10 cellular contexts compared by ENCODE assay signal in the genomic region with DNA sequence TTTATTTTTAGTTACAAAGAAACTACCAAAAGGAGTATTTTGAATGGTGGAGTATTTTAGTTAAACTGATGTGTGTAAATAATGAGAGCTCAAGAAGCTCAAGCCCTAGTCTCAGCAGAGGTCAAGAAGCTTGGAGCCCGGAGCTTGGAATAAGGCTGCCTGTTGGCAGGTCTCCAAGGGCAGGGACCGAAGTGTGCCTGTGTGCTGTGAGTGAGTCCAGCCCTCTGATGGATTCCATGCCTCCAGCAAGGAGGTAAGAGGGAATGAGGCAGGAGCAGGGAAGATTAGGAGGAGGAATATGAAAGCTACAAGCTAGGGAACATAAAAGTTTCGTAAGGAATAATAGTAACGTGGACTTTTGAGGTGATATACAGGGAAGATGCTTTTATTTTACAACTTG. TPM values are rescaled to one million over a fixed set of nuclear protein-coding genes. Genes with fewer than 3 reads are reported as not detected.
DNase-seq lines count a peak whose midpoint lies in the region; TF ChIP-seq lines count a peak whose summit lies in the region.
"Had no signal": no experiment of that assay in that cellular context is flagged by ENCODE, and none has a peak within 500 bp of the region (broad histone marks: within the 10 kb centered on the region; RNA-seq: fewer than 3 reads in every experiment).

No MANE protein-coding gene starts in this region.

- H3K36me3 Mint-ChIP-seq in neural progenitor cell: no peaks in the 10 kb centered on the region

- no peak overlapping the region for H3K4me2 ChIP-seq in neural progenitor cell

- H3K79me2 ChIP-seq in neural progenitor cell (ENCODE audit: low read depth): peaks cover 94% of the 10 kb centered on the region

- H3K9ac ChIP-seq in liver (ENCODE audit: low read depth in 1 of 2, low read length in 2 of 2) (no peak overlapping the region), neural progenitor cell (no peak overlapping the region)

- TF ChIP-seq RAD21 in liver (IDR thresholded peaks at IDR 0.05): no peak

- intact Hi-C loops in tibial artery (cut with DNase I; ENCODE audit: low total_unique reads): no loop called here

- WGBS in liver: 46% methylated on average over 4 of the region's 4 CpGs

- H3K36me3 ChIP-seq in liver (ENCODE audit: control insufficient read depth in 4 of 4, insufficient read depth in 3 of 4, low read depth in 1 of 4, low read length in 3 of 4) (peaks cover 0 to 14% (median 6%) of the 10 kb centered on the region in 4 donors), tibial artery (peaks cover 11 to 19% (median 16%) of the 10 kb centered on the region in 3 donors), neural progenitor cell (no peaks in the 10 kb centered on the region)

- H3K27ac ChIP-seq in liver (ENCODE audit: low read depth in 1 of 2, low read length in 2 of 2) (peak overlapping the region in 1 of 2 donors; percentile 38), tibial artery (peak overlapping the region; percentile 31 to 32), neural progenitor cell (no peak overlapping the region)

- peaks cover 3% of the 10 kb centered on the region for H3K9me3 Mint-ChIP-seq in neural progenitor cell
- H3K9me3 Mint-ChIP-seq: activated T-helper 1 cell treated with anti-CD3 and anti-CD28 coated beads, Interleukin-12 subunit alpha, Interleukin-12 subunit beta, Interleukin-2, Interleukin-4 antibody, amounts not matched to agents 30 ng/mL and 10 ng/mL and 1 ng/mL, durations not matched to agents 14 hours and 24 hours and 36 hours had no signal

- H3F3A ChIP-seq in neural progenitor cell (ENCODE audit: low read depth): peaks cover 3% of the 10 kb centered on the region

- peaks cover 8% of the 10 kb centered on the region for H3K4me1 Mint-ChIP-seq in neural progenitor cell

- H3K27me3 Mint-ChIP-seq in neural progenitor cell (ENCODE audit: insufficient read depth, low read depth): peaks cover 2% of the 10 kb centered on the region

- H3K9me3 ChIP-seq in liver (ENCODE audit: control insufficient read depth in 4 of 4, low read length in 3 of 4) (no peaks in the 10 kb centered on the region), tibial artery (no peaks in the 10 kb centered on the region), neural progenitor cell (ENCODE audit: low read depth) (no peaks in the 10 kb centered on the region)

- TF ChIP-seq CTCF in choroid plexus epithelial cell (conservative IDR thresholded peaks at IDR 0.05; ENCODE audit: low read depth, low read length) (no peak), liver (IDR thresholded peaks at IDR 0.05; ENCODE audit: low read depth, low read length, missing input control) (no peak), tibial artery (IDR thresholded peaks at IDR 0.05) (no peak), neural progenitor cell (IDR thresholded peaks at IDR 0.05) (no peak)

- no peak overlapping the region for H3K27ac Mint-ChIP-seq in neural progenitor cell
- H3K27ac Mint-ChIP-seq: activated T-helper 1 cell treated with anti-CD3 and anti-CD28 coated beads, Interleukin-12 subunit alpha, Interleukin-12 subunit beta, Interleukin-2, Interleukin-4 antibody, amounts not matched to agents 30 ng/mL and 10 ng/mL and 1 ng/mL, durations not matched to agents 14 hours and 24 hours and 36 hours had no signal

- DNase-seq in DMS 273 (lab: John Stamatoyannopoulos, UW; ENCODE audit: unreplicated experiment): peak; percentile 8
- no peak for DNase-seq in DMS 273 treated with DMSO at 0.1 percent for 48 hours (lab: John Stamatoyannopoulos, UW)
- DNase-seq in choroid plexus epithelial cell (ENCODE audit: low read depth): peak; percentile 23
- DNase-seq in tibial artery: peak; percentile 33 to 68
- no peak for DNase-seq in neural progenitor cell (ENCODE audit: low spot score)
- DNase-seq in RPMI8226: no peak
- no peak for DNase-seq in GDM1 (lab: John Stamatoyannopoulos, UW)
- DNase-seq: Karpas-422 had no signal

- no peak overlapping the region for H3K4me3 ChIP-seq in choroid plexus epithelial cell (ENCODE audit: low read depth, low read length)
- H3K4me3 ChIP-seq in liver (ENCODE audit: low read depth in 1 of 3, low read length in 3 of 3): no peak overlapping the region
- H3K4me3 ChIP-seq in tibial artery: no peak overlapping the region
- H3K4me3 ChIP-seq in neural progenitor cell: no peak overlapping the region

- peaks cover 8 to 39% (median 35%) of the 10 kb centered on the region in 4 donors for H3K4me1 ChIP-seq in liver (ENCODE audit: control insufficient read depth in 4 of 4, insufficient read depth in 4 of 4, low read length in 3 of 4)
- H3K4me1 ChIP-seq in tibial artery: peaks cover 0 to 65% (median 34%) of the 10 kb centered on the region in 4 donors
- peaks cover 12% of the 10 kb centered on the region for H3K4me1 ChIP-seq in neural progenitor cell

- no peak overlapping the region for H2AFZ ChIP-seq in neural progenitor cell (replicated peaks)

- H3K4me3 Mint-ChIP-seq in neural progenitor cell: no peak overlapping the region
- H3K4me3 Mint-ChIP-seq: activated T-helper 1 cell treated with anti-CD3 and anti-CD28 coated beads, Interleukin-12 subunit alpha, Interleukin-12 subunit beta, Interleukin-2, Interleukin-4 antibody, amounts not matched to agents 30 ng/mL and 10 ng/mL and 1 ng/mL, durations not matched to agents 14 hours and 24 hours and 36 hours had no signal

- H3K27me3 ChIP-seq in liver (ENCODE audit: control insufficient read depth in 4 of 4, insufficient read depth in 4 of 4, low read length in 3 of 4) (no peaks in the 10 kb centered on the region), tibial artery (no peaks in the 10 kb centered on the region), neural progenitor cell (no peaks in the 10 kb centered on the region)

- H4K20me1 ChIP-seq in neural progenitor cell (ENCODE audit: low read depth): peaks cover 38% of the 10 kb centered on the region

TF ChIP-seq in liver, 16 proteins besides CTCF, POLR2A, EP300 and RAD21:
- TF ChIP-seq HNF4A (conservative IDR thresholded peaks at IDR 0.05): no peak
- TF ChIP-seq SP1 (IDR thresholded peaks at IDR 0.05): peak; percentile 6
- TF ChIP-seq FOXA1 (IDR thresholded peaks at IDR 0.05): no peak
- no peak for TF ChIP-seq GABPA (IDR thresholded peaks at IDR 0.05 in 1 of 2, conservative IDR thresholded peaks at IDR 0.05 in 1 of 2)
- TF ChIP-seq NR2F2 (IDR thresholded peaks at IDR 0.05): peak; percentile 75
TF ChIP-seq in liver: peak in this region for 2.

RNA-seq across cellular contexts. Expression of gene SEC23IP, which starts 4.4 kb away (rescaled TPM):
- 10 to 100 TPM; 14.6 to 16.0 TPM for total RNA-seq in liver
- 10 to 100 TPM; 10.1 to 10.6 TPM for polyA plus RNA-seq in liver
- 23.4 and 39.2 TPM in 2 replicates for total RNA-seq in neural progenitor cell (ENCODE audit: low replicate concordance)

RNA-seq across cellular contexts. Expression of gene MCMBP, which starts 24.3 kb away (rescaled TPM):
- total RNA-seq in liver (10 to 100 TPM; 19.3 to 23.2 TPM), neural progenitor cell (ENCODE audit: low replicate concordance) (63.4 and 86.3 TPM in 2 replicates)
- 10 to 100 TPM in 1 of 2 donors, 1 to 10 TPM in 1; 6.1 to 15.2 TPM for polyA plus RNA-seq in liver

Comparison
In these comparisons a context has a peak if more than half of its experiments do, and no peak if none do; other contexts are left out.
1. DNase-seq: peak in DMS 273 (single experiment), choroid plexus epithelial cell (single experiment) and tibial artery (2 of 2); none in DMS 273 treated with DMSO at 0.1 percent for 48 hours (single experiment), neural progenitor cell (single experiment), RPMI8226 (single experiment) and GDM1 (single experiment).